ENCODE assay signal across 31 cellular contexts in genomic region chr9:110729628-110730027, GRCh38.
"Had no signal": no experiment of that assay in that cellular context is flagged by ENCODE, and none has a peak within 500 bp of the region (broad histone marks: within the 10 kb centered on the region; RNA-seq: fewer than 3 reads in every experiment).

No MANE protein-coding gene starts in this region.

- H3K27ac Mint-ChIP-seq: immature natural killer cell; mesothelial cell of epicardium; naive thymus-derived CD4-positive, alpha-beta T cell; nephron; stimulated activated naive B cell treated with anti-CD40 and anti-IgM and Interleukin-4, amounts not matched to agents 10 μg/mL and 1 μg/mL and 100 μg/mL, for 72 hours; stimulated activated naive CD8-positive, alpha-beta T cell treated with anti-CD3 and anti-CD28 coated beads, Interleukin-15, Interleukin-2, amounts not matched to agents 100 ng/mL and 50 ng/mL, for 24 hours had no signal

- H3K9me3 Mint-ChIP-seq: nephron had no signal

- H3K4me3 ChIP-seq: coronary artery, esophagus muscularis mucosa, heart right ventricle, mucosa of descending colon, psoas muscle, sigmoid colon, skin epidermis, spleen, thoracic aorta, tibial nerve, upper lobe of left lung, uterus had no signal

- H3K27me3 ChIP-seq: esophagus muscularis mucosa, heart right ventricle, sigmoid colon, spleen, tibial nerve, upper lobe of left lung, uterus had no signal

- H3K27ac ChIP-seq: coronary artery, esophagus muscularis mucosa, heart right ventricle, psoas muscle, sigmoid colon, skin epidermis, spleen, thoracic aorta, tibial nerve, upper lobe of left lung, uterus had no signal

- ATAC-seq: mucosa of descending colon; naive thymus-derived CD4-positive, alpha-beta T cell; psoas muscle; right cardiac atrium; stimulated activated naive B cell treated with anti-CD40 and anti-IgM and Interleukin-4, amounts not matched to agents 10 μg/mL and 1 μg/mL and 100 μg/mL, for 72 hours had no signal

- DNase-seq: dermis blood vessel endothelial cell; effector memory CD4-positive, alpha-beta T cell; foreskin melanocyte; glutamatergic neuron; heart right ventricle; hippocampal formation; immature natural killer cell; islet precursor cell; kidney glomerular epithelial cell; mesenchymal stem cell; mucosa of descending colon; naive thymus-derived CD4-positive, alpha-beta T cell; nucleus accumbens; posterior cingulate gyrus; psoas muscle; right cardiac atrium; sigmoid colon; spleen; stimulated activated CD4-positive, alpha-beta T cell treated with anti-CD3 and anti-CD28 coated beads, Interleukin-2, amount 100 ng/mL, for 48 hours; stimulated activated naive B cell treated with anti-CD40 and anti-IgM and Interleukin-4, amounts not matched to agents 10 μg/mL and 1 μg/mL and 100 μg/mL, for 72 hours; upper lobe of left lung; uterus had no signal

- H3K9me3 ChIP-seq: esophagus muscularis mucosa, heart right ventricle, mucosa of descending colon, psoas muscle, sigmoid colon, spleen, thoracic aorta, tibial nerve, upper lobe of left lung, uterus had no signal

- H3K4me3 Mint-ChIP-seq: immature natural killer cell; mesothelial cell of epicardium; naive thymus-derived CD4-positive, alpha-beta T cell; nephron; stimulated activated naive B cell treated with anti-CD40 and anti-IgM and Interleukin-4, amounts not matched to agents 10 μg/mL and 1 μg/mL and 100 μg/mL, for 72 hours; stimulated activated naive CD8-positive, alpha-beta T cell treated with anti-CD3 and anti-CD28 coated beads, Interleukin-15, Interleukin-2, amounts not matched to agents 100 ng/mL and 50 ng/mL, for 24 hours had no signal

- H3K4me1 Mint-ChIP-seq: immature natural killer cell; naive thymus-derived CD4-positive, alpha-beta T cell; nephron; stimulated activated naive B cell treated with anti-CD40 and anti-IgM and Interleukin-4, amounts not matched to agents 10 μg/mL and 1 μg/mL and 100 μg/mL, for 72 hours had no signal

- FAIRE-seq: endothelial cell of umbilical vein had no signal

- H3K27me3 Mint-ChIP-seq: stimulated activated naive B cell treated with anti-CD40 and anti-IgM and Interleukin-4, amounts not matched to agents 10 μg/mL and 1 μg/mL and 100 μg/mL, for 72 hours; stimulated activated naive CD8-positive, alpha-beta T cell treated with anti-CD3 and anti-CD28 coated beads, Interleukin-15, Interleukin-2, amounts not matched to agents 100 ng/mL and 50 ng/mL, for 24 hours had no signal

- H3K36me3 ChIP-seq: esophagus muscularis mucosa, heart right ventricle, sigmoid colon, spleen, thoracic aorta, tibial nerve, upper lobe of left lung, uterus had no signal

- H3K4me1 ChIP-seq: esophagus muscularis mucosa, heart right ventricle, psoas muscle, sigmoid colon, spleen, upper lobe of left lung, uterus had no signal

- H3K36me3 Mint-ChIP-seq: immature natural killer cell; mesothelial cell of epicardium; naive thymus-derived CD4-positive, alpha-beta T cell; stimulated activated naive B cell treated with anti-CD40 and anti-IgM and Interleukin-4, amounts not matched to agents 10 μg/mL and 1 μg/mL and 100 μg/mL, for 72 hours had no signal
